ENCODE assay signal across 8 cellular contexts in genomic region chr16:58684001-58684353, GRCh38. TPM values are rescaled to one million over a fixed set of nuclear protein-coding genes. Genes with fewer than 3 reads are reported as not detected.
DNase-seq lines count a peak whose midpoint lies in the region; ATAC-seq and TF ChIP-seq lines count a peak whose summit lies in the region.

No MANE protein-coding gene starts in this region.

- ATAC-seq in omental fat pad (ENCODE audit: low FRiP score) = peak; percentile 45

- H3K4me1 Mint-ChIP-seq in activated naive CD4-positive, alpha-beta T cell treated with anti-CD3 and anti-CD28 coated beads, Interleukin-2, amount 50 U/mL, for 24 hours = peaks cover 30% of the 10 kb centered on the region

- H3K9ac ChIP-seq in SU-DHL-6 (ENCODE audit: low read length) = peak overlapping the region; percentile 71

- H3K27ac Mint-ChIP-seq in activated naive CD4-positive, alpha-beta T cell treated with anti-CD3 and anti-CD28 coated beads, Interleukin-2, amount 50 U/mL, for 24 hours = peak overlapping the region; percentile 93

- TF ChIP-seq CTCF in SU-DHL-6 (IDR thresholded peaks at IDR 0.05; ENCODE audit: insufficient read depth, low read length, poor library complexity, severe bottlenecking) (no peak), omental fat pad (IDR thresholded peaks at IDR 0.05) (no peak)

- no peaks in the 10 kb centered on the region for H3F3A ChIP-seq in SU-DHL-6 (ENCODE audit: insufficient read depth)

- H3K27me3 Mint-ChIP-seq in activated naive CD4-positive, alpha-beta T cell treated with anti-CD3 and anti-CD28 coated beads, Interleukin-2, amount 50 U/mL, for 24 hours = no peaks in the 10 kb centered on the region

- H3K9me2 ChIP-seq in SU-DHL-6 (replicated peaks; ENCODE audit: insufficient read depth, low read length) = no peaks in the 10 kb centered on the region

- H2AFZ ChIP-seq in SU-DHL-6 (ENCODE audit: low read depth, low read length, severe bottlenecking) = peak overlapping the region; percentile 94

- H3K36me3 ChIP-seq in SU-DHL-6 (ENCODE audit: low read length) = no peaks in the 10 kb centered on the region

- no peaks in the 10 kb centered on the region for H3K9me3 ChIP-seq in SU-DHL-6 (ENCODE audit: insufficient read depth, low read length)

- no peak overlapping the region for H3K27ac ChIP-seq in SU-DHL-6 (ENCODE audit: low read depth, low read length)

- no peaks in the 10 kb centered on the region for H3K79me2 ChIP-seq in SU-DHL-6 (ENCODE audit: insufficient read depth, low read length)

- H3K4me2 ChIP-seq in SU-DHL-6 (ENCODE audit: low read depth, low read length, poor library complexity, severe bottlenecking) = peak overlapping the region; percentile 90

- H3K4me3 Mint-ChIP-seq in activated naive CD4-positive, alpha-beta T cell treated with anti-CD3 and anti-CD28 coated beads, Interleukin-2, amount 50 U/mL, for 24 hours = peak overlapping the region; percentile 89

- no peaks in the 10 kb centered on the region for H4K20me1 ChIP-seq in SU-DHL-6 (ENCODE audit: low read depth, low read length)

- DNase-seq in activated naive CD4-positive, alpha-beta T cell treated with Interleukin-2 at 50 U/mL for 16 hours = no peak
- DNase-seq in fibroblast of peridontal ligament (ENCODE audit: extremely low read depth) = peak; percentile 33
- no peak for DNase-seq in omental fat pad (ENCODE audit: low spot score)
- no peak for DNase-seq in HT-29 (ENCODE audit: low spot score)
- no peak for DNase-seq in SW 1271 (lab: John Stamatoyannopoulos, UW)
- no peak for DNase-seq in NCI-H128 (lab: John Stamatoyannopoulos, UW; ENCODE audit: unreplicated experiment)

- no peaks in the 10 kb centered on the region for H3K27me3 ChIP-seq in SU-DHL-6 (ENCODE audit: low read length)

- H3K36me3 Mint-ChIP-seq in activated naive CD4-positive, alpha-beta T cell treated with anti-CD3 and anti-CD28 coated beads, Interleukin-2, amount 50 U/mL, for 24 hours = peaks cover 3% of the 10 kb centered on the region

- peak overlapping the region; percentile 91 for H3K4me3 ChIP-seq in SU-DHL-6 (ENCODE audit: insufficient read depth, low read length, poor library complexity, severe bottlenecking)

- no peaks in the 10 kb centered on the region for H3K9me3 Mint-ChIP-seq in activated naive CD4-positive, alpha-beta T cell treated with anti-CD3 and anti-CD28 coated beads, Interleukin-2, amount 50 U/mL, for 24 hours

RNA-seq across cellular contexts. Expression of gene SLC38A7, which starts 0.6 kb away (rescaled TPM):
- 10 to 100 TPM in 3 of 4 donors, 1 to 10 TPM in 1; 8.0 to 22.9 (median 17.8) TPM for total RNA-seq in omental fat pad
- 11.0 and 21.6 TPM in 2 replicates for total RNA-seq in HT-29 (2014; rRNA removed; shearing (Covaris generic))

RNA-seq across cellular contexts. Expression of gene GOT2, which starts 50.1 kb away (rescaled TPM):
- total RNA-seq in omental fat pad = 10 to 100 TPM; 20.6 to 30.7 (median 27.4) TPM
- 59.0 and 62.6 TPM in 2 replicates for total RNA-seq in HT-29 (2014; rRNA removed; shearing (Covaris generic))

RNA-seq across cellular contexts. Expression of gene CNOT1, which starts 54.4 kb away (rescaled TPM):
- total RNA-seq in omental fat pad = 100 to 1,000 TPM in 2 of 4 donors, 10 to 100 TPM in 2; 85.4 to 132 (median 103) TPM
- total RNA-seq in HT-29 (2014; rRNA removed; shearing (Covaris generic)) = 156 and 170 TPM in 2 replicates
